26 cellular contexts compared by ENCODE assay signal in the genomic region with DNA sequence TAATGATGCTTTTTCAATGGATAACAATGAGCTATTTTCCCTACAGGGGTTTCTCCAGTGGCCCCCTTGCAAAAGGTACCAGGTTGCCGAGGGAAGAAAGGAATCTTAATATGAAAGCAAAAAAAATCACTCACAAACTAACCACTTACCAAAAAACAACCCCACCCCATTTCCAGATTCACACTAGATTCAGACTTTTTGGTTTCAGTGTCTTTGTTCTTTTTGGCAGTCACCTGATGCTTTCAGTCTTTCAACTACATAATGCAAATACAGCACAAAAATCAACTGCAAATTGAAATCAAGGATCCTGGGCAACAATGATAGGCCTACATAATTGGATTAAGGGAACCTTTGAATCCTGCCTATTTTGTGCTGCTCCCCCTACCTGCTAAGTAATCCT.
DNase-seq lines count a peak whose midpoint lies in the region; ATAC-seq, FAIRE-seq and TF ChIP-seq lines count a peak whose summit lies in the region.
"Had no signal": no experiment of that assay in that cellular context is flagged by ENCODE, and none has a peak within 500 bp of the region (broad histone marks: within the 10 kb centered on the region; RNA-seq: fewer than 3 reads in every experiment).

No MANE protein-coding gene starts in this region.

- no peaks in the 10 kb centered on the region for H4K20me1 ChIP-seq in endothelial cell of umbilical vein (replicated peaks; ENCODE audit: control insufficient read depth, extremely low read depth, insufficient read depth, low read length)

- FAIRE-seq in endothelial cell of umbilical vein (lab: Jason Lieb, UNC) (peak; percentile 4), H54 (lab: Jason Lieb, UNC) (no peak)
- FAIRE-seq: A204.1 had no signal

- 71% methylated on average over 1 of the region's 1 CpG for WGBS in HUES64

- H3K9me3 ChIP-seq in HUES64 (ENCODE audit: insufficient read depth, low read depth, low read length) (no peaks in the 10 kb centered on the region), endothelial cell of umbilical vein (replicated peaks; ENCODE audit: control insufficient read depth, insufficient read depth, low read length) (no peaks in the 10 kb centered on the region)
- H3K9me3 ChIP-seq: gastrocnemius medialis, ovary, Peyer's patch, sigmoid colon, stomach had no signal

- no peak overlapping the region for H2AFZ ChIP-seq in endothelial cell of umbilical vein (ENCODE audit: low read depth, low read length)
- H2AFZ ChIP-seq: GM23248 had no signal

- H3K9ac ChIP-seq in HUES64 (ENCODE audit: low read depth, low read length), result no peak overlapping the region
- no peak overlapping the region for H3K9ac ChIP-seq in endothelial cell of umbilical vein (replicated peaks; ENCODE audit: extremely low read depth, insufficient read depth, low read length)
- H3K9ac ChIP-seq: GM23248 had no signal

- H3K9me1 ChIP-seq in endothelial cell of umbilical vein (replicated peaks; ENCODE audit: control insufficient read depth, extremely low read depth, insufficient read depth, low read length), result no peaks in the 10 kb centered on the region

- no peaks in the 10 kb centered on the region for H3K79me2 ChIP-seq in endothelial cell of umbilical vein (ENCODE audit: control insufficient read depth, insufficient read depth, low read length)

- no peak overlapping the region for H3K4me2 ChIP-seq in endothelial cell of umbilical vein (ENCODE audit: insufficient read depth, low read length)

- CTCF ChIA-PET in endothelial cell of umbilical vein (lab: Charles Lee), result no interaction called here

- H3K4me1 ChIP-seq in HUES64 (ENCODE audit: insufficient read depth, low read length) (peaks cover 58% of the 10 kb centered on the region), endothelial cell of umbilical vein (ENCODE audit: control insufficient read depth, extremely low read depth, insufficient read depth, low read length) (no peaks in the 10 kb centered on the region)
- H3K4me1 ChIP-seq: gastrocnemius medialis, Peyer's patch had no signal

- ATAC-seq in GM21576 (IDR thresholded peaks at IDR 0.05; ENCODE audit: unreplicated experiment) (peak; percentile 52), HG03175 (IDR thresholded peaks at IDR 0.05; ENCODE audit: unreplicated experiment) (no peak)
- ATAC-seq: gastrocnemius medialis, left ventricle myocardium superior, SK-N-SH treated with all-trans-retinoic acid at 6 μM for 48 hours had no signal

- BruUV-seq in endothelial cell of umbilical vein (replicated peaks; lab: Mats Ljungman, UMichigan), result no TSS peak

- H3K27me3 ChIP-seq in HUES64 (ENCODE audit: insufficient read depth, low read length) (no peaks in the 10 kb centered on the region), endothelial cell of umbilical vein (ENCODE audit: control insufficient read depth in 2 of 2, insufficient read depth in 2 of 2, low read length in 2 of 2) (no peaks in the 10 kb centered on the region)
- H3K27me3 ChIP-seq: gastrocnemius medialis, ovary, Peyer's patch, sigmoid colon, stomach had no signal

- TF ChIP-seq POLR2A in endothelial cell of umbilical vein (IDR thresholded peaks at IDR 0.05; ENCODE audit: low read depth, low read length), result no peak
- no peak for TF ChIP-seq POLR2A in H54 (IDR thresholded peaks at IDR 0.05; ENCODE audit: low read depth, low read length)

- no peak for TF ChIP-seq CTCF in endothelial cell of umbilical vein (IDR thresholded peaks at IDR 0.05; ENCODE audit: extremely low read depth in 1 of 2, insufficient read depth in 1 of 2, low read depth in 1 of 2, low read length in 2 of 2)

- dilution Hi-C loops in endothelial cell of umbilical vein (cut with MboI; ENCODE audit: extremely low pct_ligation_motif_present, low sequenced_read_pairs), result no loop called here

- intact Hi-C loops in endothelial cell of umbilical vein (cut with micrococcal nuclease), result no loop called here

- POLR2A ChIA-PET in endothelial cell of umbilical vein (lab: Charles Lee), result no interaction called here

- H3K27ac ChIP-seq in HUES64 (ENCODE audit: low read depth, low read length) (peak overlapping the region; percentile 24; the same call in 1 of the 2 replicates), endothelial cell of umbilical vein (ENCODE audit: insufficient read depth, low read depth, low read length) (no peak overlapping the region)
- H3K27ac ChIP-seq: gastrocnemius medialis, GM23248, ovary, Peyer's patch, sigmoid colon, stomach had no signal

- no peak overlapping the region for H3K4me3 ChIP-seq in HUES64 (ENCODE audit: low read length)
- H3K4me3 ChIP-seq in endothelial cell of umbilical vein (replicated peaks in 1 of 3; ENCODE audit: insufficient read depth in 1 of 3, low read depth in 1 of 3, low read length in 3 of 3), result no peak overlapping the region
- H3K4me3 ChIP-seq: gastrocnemius medialis, GM23248, ovary, Peyer's patch, sigmoid colon, stomach had no signal

- peak; percentile 24 for DNase-seq in NCI-H748 (lab: John Stamatoyannopoulos, UW; ENCODE audit: unreplicated experiment)
- DNase-seq in NCI-H748 treated with DMSO at 0.1 percent for 48 hours (lab: John Stamatoyannopoulos, UW), result no peak
- no peak for DNase-seq in endothelial cell of umbilical vein (ENCODE audit: low read depth, low spot score)
- DNase-seq in stimulated activated CD4-positive, alpha-beta T cell treated with anti-CD3 and anti-CD28 coated beads, Interleukin-1b, Interleukin-23, amount 100 ng/mL, for 48 hours, result no peak
- DNase-seq in H54 (ENCODE audit: insufficient read length, low spot score), result no peak
- DNase-seq: activated CD4-positive, alpha-beta memory T cell treated with anti-CD3 and anti-CD28 coated beads, Interleukin-2, amount 10 ng/mL, durations not matched to agents 7 days and 5 days; activated naive CD8-positive, alpha-beta T cell treated with anti-CD3 and anti-CD28 coated beads, Interleukin-2, amount 10 ng/mL, durations not matched to agents 7 days and 5 days; activated T-cell treated with anti-CD3 and anti-CD28 coated beads, Interleukin-2, amount 50 U/mL, for 4 hours; C1 segment of cervical spinal cord; dermis blood vessel endothelial cell; DMS79; erythroblast; gastrocnemius medialis; GM23248; left ventricle myocardium superior; NCI-H2029; NCI-H774; ovary; Peyer's patch; sigmoid colon; stomach had no signal

- H3K36me3 ChIP-seq in HUES64 (ENCODE audit: insufficient read depth, low read length) (no peaks in the 10 kb centered on the region), endothelial cell of umbilical vein (ENCODE audit: control insufficient read depth in 2 of 2, extremely low read depth in 1 of 2, insufficient read depth in 2 of 2, low read length in 2 of 2) (no peaks in the 10 kb centered on the region)
- H3K36me3 ChIP-seq: gastrocnemius medialis, ovary, Peyer's patch, sigmoid colon, stomach had no signal

TF ChIP-seq in endothelial cell of umbilical vein, 7 proteins besides CTCF, POLR2A, EP300 and RAD21:
- TF ChIP-seq GATA2 (IDR thresholded peaks at IDR 0.05; ENCODE audit: insufficient read depth, insufficient read length, low read depth, low read length) (no peak), JUN (IDR thresholded peaks at IDR 0.05; ENCODE audit: borderline replicate concordance, insufficient read depth, insufficient read length, low read depth) (no peak), MYC (IDR thresholded peaks at IDR 0.05; ENCODE audit: low read depth, low read length) (no peak), EZH2 (IDR thresholded peaks at IDR 0.05; ENCODE audit: borderline replicate concordance, low read depth, low read length, severe bottlenecking) (no peak), FOS (IDR thresholded peaks at IDR 0.05; ENCODE audit: borderline replicate concordance, insufficient read depth, low read length) (no peak), MAX (IDR thresholded peaks at IDR 0.05; ENCODE audit: insufficient read depth, insufficient read length) (no peak), POLR2AphosphoS5 (IDR thresholded peaks at IDR 0.05; ENCODE audit: insufficient read depth, low read depth, low read length) (no peak)
